Comparison of ENCODE assay signal across 8 cellular contexts in the genomic region with DNA sequence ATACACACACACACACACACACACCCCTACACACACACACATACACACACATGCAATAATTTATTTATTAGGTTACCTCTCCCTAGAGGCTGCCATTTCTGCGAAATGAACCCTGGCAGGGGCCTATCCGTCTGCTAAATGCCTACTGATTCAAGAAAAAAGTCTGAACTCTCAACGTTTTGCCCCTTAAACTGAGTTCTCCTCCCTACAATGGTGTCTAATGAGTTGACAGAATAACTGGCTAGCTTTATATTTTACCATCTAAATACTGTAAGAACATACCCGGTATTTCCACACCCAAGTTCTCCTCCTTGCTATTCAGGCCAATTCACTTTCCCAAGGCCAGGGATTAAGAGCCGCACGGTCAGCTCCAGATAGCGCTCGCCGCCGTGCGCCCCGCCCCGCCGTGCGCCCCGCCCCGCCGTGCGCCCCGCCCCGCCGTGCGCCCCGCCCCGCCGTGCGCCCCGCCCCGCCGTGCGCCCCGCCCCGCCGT. TPM values are rescaled to one million over a fixed set of nuclear protein-coding genes. Genes with fewer than 3 reads are reported as not detected.
DNase-seq lines count a peak whose midpoint lies in the region; ATAC-seq, FAIRE-seq and TF ChIP-seq lines count a peak whose summit lies in the region.

No MANE protein-coding gene starts in this region.

- 26% methylated on average over 3 of the region's 34 CpGs for WGBS in mammary epithelial cell (ENCODE audit: low coverage, missing lambda C conversion rate)

- CTCF ChIA-PET in mammary epithelial cell (lab: Charles Lee; ENCODE audit: low non-redundant PET) = no interaction called here

- H3K27me3 ChIP-seq in DOHH2 (ENCODE audit: control insufficient read depth, low read length) (no peaks in the 10 kb centered on the region), OCI-LY1 (ENCODE audit: insufficient read depth, low read length) (no peaks in the 10 kb centered on the region), mammary epithelial cell (ENCODE audit: insufficient read depth, low read length) (no peaks in the 10 kb centered on the region), keratinocyte (ENCODE audit: control insufficient read depth, extremely low read depth, insufficient read depth, low read length) (no peaks in the 10 kb centered on the region)

- H3K9me3 ChIP-seq in DOHH2 (ENCODE audit: control insufficient read depth, insufficient read depth, low read length) (no peaks in the 10 kb centered on the region), OCI-LY1 (ENCODE audit: low read length) (no peaks in the 10 kb centered on the region), mammary epithelial cell (replicated peaks; ENCODE audit: insufficient read depth, low read length) (no peaks in the 10 kb centered on the region), keratinocyte (ENCODE audit: control insufficient read depth, low read depth, low read length) (no peaks in the 10 kb centered on the region)

- dilution Hi-C loops in mammary epithelial cell (cut with HindIII; ENCODE audit: low sequenced_read_pairs) = no loop called here
- dilution Hi-C loops in keratinocyte (cut with MboI; ENCODE audit: extremely low pct_ligation_motif_present, low sequenced_read_pairs) = no loop called here

- H3F3A ChIP-seq in DOHH2 (ENCODE audit: control insufficient read depth, insufficient read depth) (no peaks in the 10 kb centered on the region), OCI-LY1 (ENCODE audit: insufficient read depth, low read length) (no peaks in the 10 kb centered on the region)

- H4K20me1 ChIP-seq in DOHH2 (ENCODE audit: control insufficient read depth, insufficient read depth, low read depth, low read length) = peaks cover 7% of the 10 kb centered on the region; the same call in 1 of the 2 replicates
- no peaks in the 10 kb centered on the region for H4K20me1 ChIP-seq in OCI-LY1 (ENCODE audit: insufficient read depth, low read length)
- no peaks in the 10 kb centered on the region for H4K20me1 ChIP-seq in mammary epithelial cell (ENCODE audit: insufficient read depth, low read length)
- no peaks in the 10 kb centered on the region for H4K20me1 ChIP-seq in keratinocyte (ENCODE audit: control insufficient read depth, extremely low read depth, insufficient read depth, low read length)

- H3K4me3 ChIP-seq in DOHH2 (ENCODE audit: low read length) (peak overlapping the region; percentile 75), OCI-LY1 (ENCODE audit: low read depth, low read length, poor library complexity, severe bottlenecking) (peak overlapping the region; percentile 61), mammary epithelial cell (replicated peaks in 1 of 3; ENCODE audit: insufficient read depth in 1 of 3, low read depth in 2 of 3, low read length in 3 of 3) (peak overlapping the region; percentile 34 to 57 (median 47)), keratinocyte (ENCODE audit: control insufficient read depth in 2 of 3, extremely low read depth in 1 of 3, insufficient read depth in 2 of 3, low read depth in 1 of 3, low read length in 3 of 3) (peak overlapping the region; percentile 37 to 58 (median 56))

- in situ Hi-C loops in mammary epithelial cell (cut with MboI; ENCODE audit: low sequenced_read_pairs in 2 of 2) = no loop called here

- H3K36me3 ChIP-seq in DOHH2 (ENCODE audit: control insufficient read depth, low read length) = peaks cover 34% of the 10 kb centered on the region
- H3K36me3 ChIP-seq in OCI-LY1 (ENCODE audit: insufficient read depth, low read length) = peaks cover 27% of the 10 kb centered on the region
- H3K36me3 ChIP-seq in mammary epithelial cell (ENCODE audit: insufficient read depth, low read length) = peaks cover 2% of the 10 kb centered on the region
- peaks cover 0 to 5% of the 10 kb centered on the region in 2 experiments for H3K36me3 ChIP-seq in keratinocyte (ENCODE audit: control insufficient read depth in 2 of 2, extremely low read depth in 1 of 2, insufficient read depth in 2 of 2, low read length in 2 of 2)

- BruUV-seq in mammary epithelial cell (replicated peaks; lab: Mats Ljungman, UMichigan) = no TSS peak

- H3K27ac ChIP-seq in DOHH2 (ENCODE audit: low read depth, low read length) (no peak overlapping the region), OCI-LY1 (ENCODE audit: low read depth, low read length, poor library complexity, severe bottlenecking) (no peak overlapping the region), mammary epithelial cell (ENCODE audit: insufficient read depth, low read depth, low read length) (no peak overlapping the region), keratinocyte (ENCODE audit: control insufficient read depth, insufficient read depth, low read length) (peak overlapping the region; percentile 42)

- DNase-seq in mammary epithelial cell = peak; percentile 51
- DNase-seq in keratinocyte (ENCODE audit: low read depth, low spot score) = no peak
- DNase-seq in stimulated activated naive CD8-positive, alpha-beta T cell treated with anti-CD3 and anti-CD28 coated beads, Interleukin-15, Interleukin-2, amounts not matched to agents 100 U/mL and 50 U/mL, for 24 hours = no peak
- DNase-seq in GOT3 (lab: John Stamatoyannopoulos, UW) = no peak

- H3K4me2 ChIP-seq in DOHH2 (ENCODE audit: low read length) (peak overlapping the region; percentile 74), OCI-LY1 (ENCODE audit: low read length) (peak overlapping the region; percentile 85), mammary epithelial cell (ENCODE audit: insufficient read depth, low read depth, low read length) (peak overlapping the region; percentile 88), keratinocyte (ENCODE audit: control insufficient read depth, extremely low read depth, insufficient read depth, low read depth, low read length) (peak overlapping the region; percentile 72)

- TF ChIP-seq CTCF in DOHH2 (IDR thresholded peaks at IDR 0.05; ENCODE audit: low read depth, low read length, poor library complexity, severe bottlenecking) = no peak
- TF ChIP-seq CTCF in OCI-LY1 (IDR thresholded peaks at IDR 0.05; ENCODE audit: low read length) = no peak
- no peak for TF ChIP-seq CTCF in mammary epithelial cell (conservative IDR thresholded peaks at IDR 0.05 in 1 of 2, IDR thresholded peaks at IDR 0.05 in 1 of 2; ENCODE audit: extremely low read depth in 1 of 2, insufficient read depth in 1 of 2, low read depth in 1 of 2, low read length in 2 of 2)
- TF ChIP-seq CTCF in keratinocyte (optimal IDR thresholded peaks at IDR 0.05 in 1 of 3, IDR thresholded peaks at IDR 0.05 in 1 of 3, conservative IDR thresholded peaks at IDR 0.05 in 1 of 3; ENCODE audit: extremely low read depth in 1 of 3, insufficient read depth in 2 of 3, low read length in 3 of 3) = no peak

- H3K9ac ChIP-seq in OCI-LY1 (ENCODE audit: low read length) = peak overlapping the region; percentile 55; the same call in 1 of the 2 replicates
- peak overlapping the region; percentile 72 for H3K9ac ChIP-seq in mammary epithelial cell (ENCODE audit: insufficient read depth, low read length)
- H3K9ac ChIP-seq in keratinocyte (ENCODE audit: control insufficient read depth, extremely low read depth, insufficient read depth, low read length) = peak overlapping the region; percentile 64

- no peak for FAIRE-seq in keratinocyte (lab: Jason Lieb, UNC)

- intact Hi-C loops in mammary epithelial cell (cut with micrococcal nuclease) = loop anchor here (5.0 kb wide), 1 partner anchor 973 kb away; no protein-coding TSS in a partner anchor

- no peaks in the 10 kb centered on the region for H3K9me1 ChIP-seq in keratinocyte (ENCODE audit: control insufficient read depth, extremely low read depth, insufficient read depth, low read length)

- H3K79me2 ChIP-seq in DOHH2 (ENCODE audit: control insufficient read depth, low read length) (peaks cover 42% of the 10 kb centered on the region), OCI-LY1 (ENCODE audit: insufficient read depth, low read length) (peaks cover 37% of the 10 kb centered on the region), mammary epithelial cell (ENCODE audit: insufficient read depth, low read length) (peaks cover 45% of the 10 kb centered on the region), keratinocyte (ENCODE audit: control insufficient read depth, insufficient read depth, low read length) (peaks cover 34% of the 10 kb centered on the region)

- peaks cover 23% of the 10 kb centered on the region for H3K4me1 ChIP-seq in DOHH2 (ENCODE audit: control insufficient read depth, low read length)
- peaks cover 19% of the 10 kb centered on the region for H3K4me1 ChIP-seq in OCI-LY1 (ENCODE audit: insufficient read depth, low read length, severe bottlenecking)
- peaks cover 8% of the 10 kb centered on the region for H3K4me1 ChIP-seq in mammary epithelial cell (ENCODE audit: insufficient read depth, low read length)
- peaks cover 12% of the 10 kb centered on the region for H3K4me1 ChIP-seq in keratinocyte (ENCODE audit: control insufficient read depth, extremely low read depth, insufficient read depth, low read length)

- H3K9me2 ChIP-seq in DOHH2 (replicated peaks; ENCODE audit: control insufficient read depth, low read length) = no peaks in the 10 kb centered on the region
- no peaks in the 10 kb centered on the region for H3K9me2 ChIP-seq in OCI-LY1 (ENCODE audit: low read depth, low read length)

- H2AFZ ChIP-seq in OCI-LY1 (ENCODE audit: low read length) (0 out of 2 replicates have a peak overlapping the region, but pooled peaks have one; percentile 57), mammary epithelial cell (ENCODE audit: low read depth, low read length) (peak overlapping the region; percentile 86), keratinocyte (ENCODE audit: control insufficient read depth, low read length) (peak overlapping the region; percentile 93)

- ATAC-seq in GM19455 (IDR thresholded peaks at IDR 0.05; ENCODE audit: unreplicated experiment) (peak; percentile 55), HG03432 (IDR thresholded peaks at IDR 0.05; ENCODE audit: unreplicated experiment) (peak; percentile 65)
- ATAC-seq in stimulated activated naive CD8-positive, alpha-beta T cell treated with anti-CD3 and anti-CD28 coated beads, Interleukin-15, Interleukin-2, amounts not matched to agents 100 U/mL and 50 U/mL, for 24 hours = peak; percentile 35

RNA-seq across cellular contexts. Expression of gene RNPC3, which starts 0.3 kb away (rescaled TPM):
- 10 to 100 TPM; 13.9 to 20.5 TPM for total RNA-seq in mammary epithelial cell
- polyA plus RNA-seq in mammary epithelial cell (9.7 TPM), keratinocyte (10.4 to 26.6 TPM (median 19.6 TPM) in 3 replicates)
- polyA minus RNA-seq in mammary epithelial cell (0.72 TPM), keratinocyte (2.1 to 19.3 TPM (median 14.8 TPM) in 3 replicates)
- 18.3 TPM for polyA plus RNA-seq in keratinocyte (2011; ENCODE audit: low read depth)
- 5.5 and 9.2 TPM in 2 replicates for polyA plus RNA-seq in keratinocyte (2011; cell fraction: cytosol; rRNA removed)
- polyA plus RNA-seq in keratinocyte (2011; cell fraction: nucleus; rRNA removed) = 87.8 and 90.4 TPM in 2 replicates
- 6.8 and 12.2 TPM in 2 replicates for polyA plus RNA-seq in keratinocyte (2012; ENCODE audit: low replicate concordance)
- polyA minus RNA-seq in keratinocyte (2011; cell fraction: cytosol; rRNA and poly(A)+ RNA removed) = 7.1 TPM
- 15.8 and 31.6 TPM in 2 replicates for polyA minus RNA-seq in keratinocyte (2011; cell fraction: nucleus; rRNA and poly(A)+ RNA removed)

RNA-seq across cellular contexts. Expression of gene AMY2B, which starts 46.2 kb away (rescaled TPM):
- total RNA-seq in mammary epithelial cell = 1 to 10 TPM; 4.4 to 7.3 TPM
- 0.94 TPM for polyA plus RNA-seq in mammary epithelial cell
- polyA minus RNA-seq in mammary epithelial cell = 12.2 TPM
- polyA plus RNA-seq in keratinocyte = 1.7 to 11.0 TPM (median 9.9 TPM) in 3 replicates
- 8.3 TPM for polyA plus RNA-seq in keratinocyte (2011; ENCODE audit: low read depth)
- polyA plus RNA-seq in keratinocyte (2011; cell fraction: cytosol; rRNA removed) = 0.13 and 0.40 TPM in 2 replicates
- 30.8 and 39.8 TPM in 2 replicates for polyA plus RNA-seq in keratinocyte (2011; cell fraction: nucleus; rRNA removed)
- polyA plus RNA-seq in keratinocyte (2012; ENCODE audit: low replicate concordance) = 1.1 and 16.5 TPM in 2 replicates
- polyA minus RNA-seq in keratinocyte = 0.49 to 10.0 TPM (median 7.2 TPM) in 3 replicates
- polyA minus RNA-seq in keratinocyte (2011; cell fraction: cytosol; rRNA and poly(A)+ RNA removed) = 3.5 TPM
- polyA minus RNA-seq in keratinocyte (2011; cell fraction: nucleus; rRNA and poly(A)+ RNA removed) = 4.4 and 7.9 TPM in 2 replicates
